11 cellular contexts compared by ENCODE assay signal in genomic region chr7:104328970-104329825, GRCh38. TPM values are rescaled to one million over a fixed set of nuclear protein-coding genes. Genes with fewer than 3 reads are reported as not detected.
DNase-seq lines count a peak whose midpoint lies in the region; ATAC-seq, FAIRE-seq and TF ChIP-seq lines count a peak whose summit lies in the region.
"Had no signal": no experiment of that assay in that cellular context is flagged by ENCODE, and none has a peak within 500 bp of the region (broad histone marks: within the 10 kb centered on the region; RNA-seq: fewer than 3 reads in every experiment).

No MANE protein-coding gene starts in this region.

- peak in 1 of 2 donors; percentile 51 for ATAC-seq in activated naive CD4-positive, alpha-beta T cell treated with anti-CD3 and anti-CD28 coated beads, Interleukin-2, amount 50 U/mL, for 72 hours
- ATAC-seq in activated CD8-positive, alpha-beta T cell treated with anti-CD3 and anti-CD28 coated beads, Interleukin-2, amount 10 ng/mL, durations not matched to agents 7 days and 5 days: peak; percentile 51
- ATAC-seq in GM19452 (IDR thresholded peaks at IDR 0.05; ENCODE audit: unreplicated experiment): no peak

- H4K20me1 ChIP-seq in keratinocyte (ENCODE audit: control insufficient read depth, extremely low read depth, insufficient read depth, low read length): no peaks in the 10 kb centered on the region

- dilution Hi-C loops in keratinocyte (cut with MboI; ENCODE audit: extremely low pct_ligation_motif_present, low sequenced_read_pairs): no loop called here

- peak overlapping the region; percentile 36 for H3K4me2 ChIP-seq in keratinocyte (ENCODE audit: control insufficient read depth, extremely low read depth, insufficient read depth, low read depth, low read length)

- POLR2A ChIA-PET in activated CD8-positive, alpha-beta T cell treated with anti-CD3 and anti-CD28 coated beads, Interleukin-2, amount 10 ng/mL, durations not matched to agents 7 days and 5 days (lab: Charles Lee): no interaction called here

- no peaks in the 10 kb centered on the region for H3K4me1 ChIP-seq in keratinocyte (ENCODE audit: control insufficient read depth, extremely low read depth, insufficient read depth, low read length)
- no peaks in the 10 kb centered on the region for H3K4me1 ChIP-seq in urinary bladder (ENCODE audit: insufficient read depth)
- H3K4me1 ChIP-seq in ovary (ENCODE audit: insufficient read depth): peaks cover 2% of the 10 kb centered on the region

- CTCF ChIA-PET in activated CD8-positive, alpha-beta T cell treated with anti-CD3 and anti-CD28 coated beads, Interleukin-2, amount 10 ng/mL, durations not matched to agents 7 days and 5 days (lab: Charles Lee): no interaction called here

- peaks cover 51% of the 10 kb centered on the region for H3K27me3 Mint-ChIP-seq in activated CD8-positive, alpha-beta T cell treated with anti-CD3 and anti-CD28 coated beads, Interleukin-2, amount 10 ng/mL, durations not matched to agents 7 days and 5 days (ENCODE audit: low read depth)

- H3K36me3 ChIP-seq in keratinocyte (ENCODE audit: control insufficient read depth in 2 of 2, extremely low read depth in 1 of 2, insufficient read depth in 2 of 2, low read length in 2 of 2) (no peaks in the 10 kb centered on the region), urinary bladder (ENCODE audit: insufficient read depth) (no peaks in the 10 kb centered on the region), ovary (no peaks in the 10 kb centered on the region)
- H3K36me3 ChIP-seq: right lobe of liver had no signal

- H3K4me3 ChIP-seq in keratinocyte (ENCODE audit: control insufficient read depth in 2 of 3, extremely low read depth in 1 of 3, insufficient read depth in 2 of 3, low read depth in 1 of 3, low read length in 3 of 3): no peak overlapping the region
- H3K4me3 ChIP-seq in urinary bladder (ENCODE audit: low read depth, low read length): peak overlapping the region; percentile 19
- H3K4me3 ChIP-seq in ovary: no peak overlapping the region
- H3K4me3 ChIP-seq: right lobe of liver had no signal

- no peaks in the 10 kb centered on the region for H3K9me3 ChIP-seq in keratinocyte (ENCODE audit: control insufficient read depth, low read depth, low read length)
- no peaks in the 10 kb centered on the region for H3K9me3 ChIP-seq in ovary
- H3K9me3 ChIP-seq: right lobe of liver had no signal

- H3K4me3 Mint-ChIP-seq in activated CD8-positive, alpha-beta T cell treated with anti-CD3 and anti-CD28 coated beads, Interleukin-2, amount 10 ng/mL, durations not matched to agents 7 days and 5 days: peak overlapping the region; percentile 22

- TF ChIP-seq POLR2A in ovary (IDR thresholded peaks at IDR 0.05): no peak

- H3K27me3 ChIP-seq in keratinocyte (ENCODE audit: control insufficient read depth, extremely low read depth, insufficient read depth, low read length) (peaks cover 38% of the 10 kb centered on the region), ovary (no peaks in the 10 kb centered on the region)

- no peak for FAIRE-seq in keratinocyte (lab: Jason Lieb, UNC)

- no peak overlapping the region for H3K9ac ChIP-seq in keratinocyte (ENCODE audit: control insufficient read depth, extremely low read depth, insufficient read depth, low read length)

- TF ChIP-seq EP300 in ovary (IDR thresholded peaks at IDR 0.05): no peak

- WGBS in urinary bladder: under 1% methylated on average over 59 of the region's 59 CpGs
- 1 to 2% (median 1%) methylated on average over 51 to 59 of the region's 59 CpGs for WGBS in ovary, 3 donors

- peaks cover 8% of the 10 kb centered on the region for H3K4me1 Mint-ChIP-seq in activated CD8-positive, alpha-beta T cell treated with anti-CD3 and anti-CD28 coated beads, Interleukin-2, amount 10 ng/mL, durations not matched to agents 7 days and 5 days (ENCODE audit: low read depth)

- H3K9me1 ChIP-seq in keratinocyte (ENCODE audit: control insufficient read depth, extremely low read depth, insufficient read depth, low read length): no peaks in the 10 kb centered on the region

- TF ChIP-seq CTCF in keratinocyte (optimal IDR thresholded peaks at IDR 0.05 in 1 of 3, IDR thresholded peaks at IDR 0.05 in 1 of 3, conservative IDR thresholded peaks at IDR 0.05 in 1 of 3; ENCODE audit: extremely low read depth in 1 of 3, insufficient read depth in 2 of 3, low read length in 3 of 3) (no peak), ovary (IDR thresholded peaks at IDR 0.05) (no peak)

- no peaks in the 10 kb centered on the region for H3K36me3 Mint-ChIP-seq in activated naive CD4-positive, alpha-beta T cell treated with anti-CD3 and anti-CD28 coated beads, Interleukin-2, amount 50 U/mL, for 72 hours
- H3K36me3 Mint-ChIP-seq in activated CD8-positive, alpha-beta T cell treated with anti-CD3 and anti-CD28 coated beads, Interleukin-2, amount 10 ng/mL, durations not matched to agents 7 days and 5 days (ENCODE audit: low read depth): peaks cover 2% of the 10 kb centered on the region
- H3K36me3 Mint-ChIP-seq: IgD-negative memory B cell had no signal

- no peak overlapping the region for H2AFZ ChIP-seq in keratinocyte (ENCODE audit: control insufficient read depth, low read length)

- intact Hi-C loops in ovary (cut with DNase I): no loop called here

- H3K27ac Mint-ChIP-seq in activated naive CD4-positive, alpha-beta T cell treated with anti-CD3 and anti-CD28 coated beads, Interleukin-2, amount 50 U/mL, for 72 hours: no peak overlapping the region
- H3K27ac Mint-ChIP-seq in activated CD8-positive, alpha-beta T cell treated with anti-CD3 and anti-CD28 coated beads, Interleukin-2, amount 10 ng/mL, durations not matched to agents 7 days and 5 days: no peak overlapping the region
- H3K27ac Mint-ChIP-seq: IgD-negative memory B cell had no signal

- peak; percentile 5 to 53 for DNase-seq in activated naive CD4-positive, alpha-beta T cell treated with anti-CD3 and anti-CD28 coated beads, Interleukin-2, amount 50 U/mL, for 72 hours (ENCODE audit: low spot score in 2 of 2)
- no peak for DNase-seq in activated naive CD4-positive, alpha-beta T cell treated with Interleukin-2 at 50 U/mL for 16 hours
- DNase-seq in activated CD8-positive, alpha-beta T cell treated with anti-CD3 and anti-CD28 coated beads, Interleukin-2, amount 10 ng/mL, durations not matched to agents 7 days and 5 days: no peak
- DNase-seq in keratinocyte (ENCODE audit: low read depth, low spot score): no peak
- no peak for DNase-seq in NOMO-1 treated with dmso at 0.1 percent for 144 hours (lab: John Stamatoyannopoulos, UW; ENCODE audit: unreplicated experiment)
- no peak for DNase-seq in ovary
- DNase-seq: right lobe of liver, SHP77 had no signal

- H3K79me2 ChIP-seq in keratinocyte (ENCODE audit: control insufficient read depth, insufficient read depth, low read length): no peaks in the 10 kb centered on the region

- H3K9me3 Mint-ChIP-seq in activated naive CD4-positive, alpha-beta T cell treated with anti-CD3 and anti-CD28 coated beads, Interleukin-2, amount 50 U/mL, for 72 hours: no peaks in the 10 kb centered on the region
- no peaks in the 10 kb centered on the region for H3K9me3 Mint-ChIP-seq in activated CD8-positive, alpha-beta T cell treated with anti-CD3 and anti-CD28 coated beads, Interleukin-2, amount 10 ng/mL, durations not matched to agents 7 days and 5 days (ENCODE audit: insufficient read depth)

- no peak overlapping the region for H3K27ac ChIP-seq in keratinocyte (ENCODE audit: control insufficient read depth, insufficient read depth, low read length)
- H3K27ac ChIP-seq in urinary bladder (ENCODE audit: low read depth): no peak overlapping the region
- no peak overlapping the region for H3K27ac ChIP-seq in ovary
- H3K27ac ChIP-seq: right lobe of liver had no signal

RNA-seq across cellular contexts. Expression of gene LHFPL3, which starts 0.8 kb away (rescaled TPM):
- total RNA-seq in activated naive CD4-positive, alpha-beta T cell treated with anti-CD3 and anti-CD28 coated beads, Interleukin-2, amount 50 U/mL, for 72 hours: not detected
- not detected for total RNA-seq in activated CD8-positive, alpha-beta T cell treated with anti-CD3 and anti-CD28 coated beads, Interleukin-2, amount 10 ng/mL, durations not matched to agents 7 days and 5 days
- polyA plus RNA-seq in keratinocyte: not detected in 3 replicates
- not detected for polyA plus RNA-seq in keratinocyte (2011; ENCODE audit: low read depth)
- polyA plus RNA-seq in keratinocyte (2011; cell fraction: cytosol; rRNA removed): not detected in 2 replicates
- polyA plus RNA-seq in keratinocyte (2011; cell fraction: nucleus; rRNA removed): not detected in 2 replicates
- polyA plus RNA-seq in keratinocyte (2012; ENCODE audit: low replicate concordance): not detected in 2 replicates
- not detected in 3 replicates for polyA minus RNA-seq in keratinocyte
- not detected for polyA minus RNA-seq in keratinocyte (2011; cell fraction: cytosol; rRNA and poly(A)+ RNA removed)
- not detected in 2 replicates for polyA minus RNA-seq in keratinocyte (2011; cell fraction: nucleus; rRNA and poly(A)+ RNA removed)
- 0.26 TPM for total RNA-seq in urinary bladder
- not detected for polyA plus RNA-seq in urinary bladder
- total RNA-seq in ovary: under 1 TPM in 3 of 7 donors, not detected in 4; 0.27 to 0.53 (median 0.34) TPM
- polyA plus RNA-seq in ovary: under 1 TPM; 0.04 to 0.13 TPM
- total RNA-seq: right lobe of liver had no signal
- polyA plus RNA-seq: IgD-negative memory B cell had no signal

Comparison
In these comparisons a context has a peak if more than half of its experiments do, and no peak if none do; other contexts are left out.
1. DNase-seq: peak in activated naive CD4-positive, alpha-beta T cell treated with anti-CD3 and anti-CD28 coated beads, Interleukin-2, amount 50 U/mL, for 72 hours (2 of 2); none in activated naive CD4-positive, alpha-beta T cell treated with Interleukin-2 at 50 U/mL for 16 hours (single experiment), activated CD8-positive, alpha-beta T cell treated with anti-CD3 and anti-CD28 coated beads, Interleukin-2, amount 10 ng/mL, durations not matched to agents 7 days and 5 days (single experiment), keratinocyte (single experiment), NOMO-1 treated with dmso at 0.1 percent for 144 hours (single experiment) and ovary (0 of 5).